In genomic region chr6:80438728-80439127, GRCh38 we compare ENCODE assay signal across 12 cellular contexts.
A peak's percentile ranks its signal among the peaks of the same experiment; 100 is the strongest.
DNase-seq lines count a peak whose midpoint lies in the region; ATAC-seq and TF ChIP-seq lines count a peak whose summit lies in the region.
"Had no signal": no experiment of that assay in that cellular context is flagged by ENCODE, and none has a peak within 500 bp of the region (broad histone marks: within the 10 kb centered on the region; RNA-seq: fewer than 3 reads in every experiment).

No MANE protein-coding gene starts in this region.

- no peak for TF ChIP-seq CTCF in WTC11 (IDR thresholded peaks at IDR 0.05)

- POLR2A ChIA-PET in WTC11 (lab: Charles Lee), result no interaction called here

- peak; percentile 78 for DNase-seq in HPDE6-E6E7 (ENCODE audit: extremely low spot score)
- no peak for DNase-seq in WTC11 (ENCODE audit: low spot score)
- DNase-seq in iris pigment epithelial cell (ENCODE audit: low read depth), result peak; percentile 87
- no peak for DNase-seq in activated CD4-positive, alpha-beta T cell treated with anti-CD3 and anti-CD28 coated beads for 48 hours
- no peak for DNase-seq in stimulated activated naive CD8-positive, alpha-beta T cell treated with anti-CD3 and anti-CD28 coated beads, Interleukin-15, amount 100 ng/mL, for 72 hours
- DNase-seq in SHP77 (lab: John Stamatoyannopoulos, UW), result no peak
- DNase-seq: NCI-H2081 treated with DMSO at 0.1 percent for 48 hours, pancreas, T-helper 1 cell had no signal

- peaks cover 1% of the 10 kb centered on the region; the same call in 1 of the 2 replicates for H3K9me3 Mint-ChIP-seq in WTC11
- no peaks in the 10 kb centered on the region for H3K9me3 Mint-ChIP-seq in stimulated activated naive CD8-positive, alpha-beta T cell treated with anti-CD3 and anti-CD28 coated beads, Interleukin-15, amount 100 ng/mL, for 72 hours

- CTCF ChIA-PET in WTC11 (lab: Charles Lee), result interaction anchor here (0.9 kb wide), 1 partner anchor 224 kb away, joined by 3 read pairs; no protein-coding TSS in a partner anchor

- peaks cover 9% of the 10 kb centered on the region for H3K4me1 Mint-ChIP-seq in WTC11
- H3K4me1 Mint-ChIP-seq in stimulated activated naive CD8-positive, alpha-beta T cell treated with anti-CD3 and anti-CD28 coated beads, Interleukin-15, amount 100 ng/mL, for 72 hours, result no peaks in the 10 kb centered on the region

- no peaks in the 10 kb centered on the region for H3K27me3 Mint-ChIP-seq in WTC11 (ENCODE audit: low read depth)
- no peaks in the 10 kb centered on the region for H3K27me3 Mint-ChIP-seq in stimulated activated naive CD8-positive, alpha-beta T cell treated with anti-CD3 and anti-CD28 coated beads, Interleukin-15, amount 100 ng/mL, for 72 hours

- no peaks in the 10 kb centered on the region for H3K79me2 ChIP-seq in ACC112 (ENCODE audit: control insufficient read depth, insufficient read depth, low read length, unreplicated experiment)

- ATAC-seq in WTC11 (peak; percentile 63), HG02798 (IDR thresholded peaks at IDR 0.05; ENCODE audit: poor library complexity, unreplicated experiment) (no peak)
- no peak for ATAC-seq in stimulated activated naive CD8-positive, alpha-beta T cell treated with anti-CD3 and anti-CD28 coated beads, Interleukin-15, amount 100 ng/mL, for 72 hours
- ATAC-seq: pancreas had no signal

- peak overlapping the region; percentile 63 for H3K27ac ChIP-seq in ACC112 (ENCODE audit: low read depth, low read length)
- H3K27ac ChIP-seq: HL-60, pancreas had no signal

- H3K4me1 ChIP-seq in ACC112 (ENCODE audit: control insufficient read depth, insufficient read depth, low read length, unreplicated experiment), result peaks cover 45% of the 10 kb centered on the region
- H3K4me1 ChIP-seq: pancreas had no signal

- no peak overlapping the region for H3K27ac Mint-ChIP-seq in WTC11
- H3K27ac Mint-ChIP-seq in stimulated activated naive CD8-positive, alpha-beta T cell treated with anti-CD3 and anti-CD28 coated beads, Interleukin-15, amount 100 ng/mL, for 72 hours, result no peak overlapping the region

- 0 out of 2 replicates have a peak, but pooled peaks cover under 1% of the 10 kb centered on the region for H3K36me3 Mint-ChIP-seq in WTC11

- H3K27me3 ChIP-seq in ACC112 (ENCODE audit: insufficient read depth, low read length), result no peaks in the 10 kb centered on the region
- H3K27me3 ChIP-seq: pancreas had no signal

- no peaks in the 10 kb centered on the region for H3K36me3 ChIP-seq in ACC112 (ENCODE audit: insufficient read depth, low read length)
- H3K36me3 ChIP-seq: pancreas had no signal

- H3K4me3 ChIP-seq in ACC112 (ENCODE audit: low read depth, low read length), result no peak overlapping the region
- H3K4me3 ChIP-seq: pancreas had no signal

- H2AFZ ChIP-seq in ACC112 (ENCODE audit: low read length, unreplicated experiment), result no peak overlapping the region

- H3K4me3 Mint-ChIP-seq in WTC11, result no peak overlapping the region
- H3K4me3 Mint-ChIP-seq in stimulated activated naive CD8-positive, alpha-beta T cell treated with anti-CD3 and anti-CD28 coated beads, Interleukin-15, amount 100 ng/mL, for 72 hours, result no peak overlapping the region

TF ChIP-seq in WTC11, 78 proteins besides CTCF, POLR2A, EP300 and RAD21 (continues in another document):
- TF ChIP-seq ZNF532 (CRISPR knock-in tag; IDR thresholded peaks at IDR 0.05; ENCODE audit: borderline replicate concordance) (no peak), MXD4 (CRISPR knock-in tag; IDR thresholded peaks at IDR 0.05; ENCODE audit: borderline replicate concordance) (no peak), AR (CRISPR knock-in tag; IDR thresholded peaks at IDR 0.05) (no peak), E2F1 (CRISPR knock-in tag; IDR thresholded peaks at IDR 0.05) (no peak), GABPB1 (CRISPR knock-in tag; IDR thresholded peaks at IDR 0.05) (no peak), STAT6 (CRISPR knock-in tag; conservative IDR thresholded peaks at IDR 0.05; ENCODE audit: low read depth) (no peak), USF2 (CRISPR knock-in tag; IDR thresholded peaks at IDR 0.05) (no peak), NFE2L1 (CRISPR knock-in tag; IDR thresholded peaks at IDR 0.05) (no peak)

Comparison
In these comparisons a context has a peak if more than half of its experiments do, and no peak if none do; other contexts are left out.
1. DNase-seq: peak in HPDE6-E6E7 (single experiment) and iris pigment epithelial cell (single experiment); none in WTC11 (single experiment), activated CD4-positive, alpha-beta T cell treated with anti-CD3 and anti-CD28 coated beads for 48 hours (single experiment), stimulated activated naive CD8-positive, alpha-beta T cell treated with anti-CD3 and anti-CD28 coated beads, Interleukin-15, amount 100 ng/mL, for 72 hours (0 of 2) and SHP77 (0 of 2).